Comparison of ENCODE assay signal across 8 cellular contexts in genomic region chr13:48892311-48892710, GRCh38.
DNase-seq lines count a peak whose midpoint lies in the region; ATAC-seq and TF ChIP-seq lines count a peak whose summit lies in the region.

No MANE protein-coding gene starts in this region.

- TF ChIP-seq CTCF in coronary artery (IDR thresholded peaks at IDR 0.05), result no peak

- H3K4me3 ChIP-seq in coronary artery, result no peak overlapping the region

- peak overlapping the region; percentile 61 to 66 for H3K27ac ChIP-seq in coronary artery

- ATAC-seq in GM19452 (IDR thresholded peaks at IDR 0.05; ENCODE audit: unreplicated experiment), result peak; percentile 80

- DNase-seq in AG08396 (ENCODE audit: low spot score) (peak; percentile 53), HPDE6-E6E7 (ENCODE audit: extremely low spot score) (peak; percentile 60), coronary artery (ENCODE audit: low spot score) (no peak), stromal cell of bone marrow (ENCODE audit: low read depth) (peak; percentile 88), cerebellar cortex (ENCODE audit: low spot score) (no peak), SK-N-DZ (ENCODE audit: low spot score) (no peak)
- DNase-seq in activated CD4-positive, alpha-beta T cell treated with anti-CD3 and anti-CD28 coated beads, Interleukin-2, amount 50 U/mL, for 1 hour, result no peak

Comparison
In these comparisons a context has a peak if more than half of its experiments do, and no peak if none do; other contexts are left out.
1. DNase-seq: peak in AG08396 (single experiment), HPDE6-E6E7 (single experiment) and stromal cell of bone marrow (single experiment); none in coronary artery (single experiment), activated CD4-positive, alpha-beta T cell treated with anti-CD3 and anti-CD28 coated beads, Interleukin-2, amount 50 U/mL, for 1 hour (single experiment), cerebellar cortex (single experiment) and SK-N-DZ (single experiment).